9 cellular contexts compared by ENCODE assay signal in the genomic region with DNA sequence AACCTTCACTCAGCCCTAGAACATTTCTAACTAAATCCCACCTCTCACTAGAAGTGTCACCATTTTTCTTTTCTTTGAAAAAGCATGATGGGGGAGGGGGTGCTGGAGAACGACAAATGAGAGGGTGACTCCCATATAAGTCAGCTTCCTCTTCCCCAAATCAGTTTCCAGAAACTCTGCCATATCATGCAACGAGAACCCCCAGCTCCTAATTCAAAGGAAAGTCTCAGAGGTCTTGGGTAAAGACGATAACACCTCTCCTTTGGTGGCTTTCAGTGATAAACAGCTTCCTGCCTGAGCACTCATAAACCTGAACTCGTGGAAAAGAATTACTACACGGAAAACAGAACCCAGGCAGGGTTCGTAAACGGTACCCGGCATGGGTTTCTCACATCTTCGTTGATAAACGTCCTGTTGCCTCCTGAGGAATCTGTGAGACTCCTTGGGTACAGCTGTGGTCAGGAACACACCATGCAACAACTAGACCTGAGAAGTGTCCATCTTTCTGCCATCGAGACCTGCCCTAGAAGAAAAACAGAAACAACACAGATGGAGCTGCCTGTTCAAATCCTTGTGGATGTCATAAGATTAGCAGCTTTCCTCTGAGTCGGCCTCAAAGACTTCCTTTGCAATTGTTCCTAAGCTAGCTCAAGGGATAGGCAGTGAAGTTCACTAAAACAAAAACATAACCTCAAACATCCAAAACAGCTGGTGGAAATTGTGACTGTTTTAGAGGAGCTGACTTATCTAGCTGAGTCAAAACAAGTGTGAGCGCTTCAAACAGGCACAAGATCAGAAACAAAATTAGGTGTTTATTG.
DNase-seq lines count a peak whose midpoint lies in the region; ATAC-seq and TF ChIP-seq lines count a peak whose summit lies in the region.
"Had no signal": no experiment of that assay in that cellular context is flagged by ENCODE, and none has a peak within 500 bp of the region (broad histone marks: within the 10 kb centered on the region; RNA-seq: fewer than 3 reads in every experiment).

No MANE protein-coding gene starts in this region.

- ATAC-seq in activated B cell treated with CpG ODN at 0.5 μM for 24 hours (ENCODE audit: low read depth) (peak; percentile 28), HG03469 (IDR thresholded peaks at IDR 0.05; ENCODE audit: unreplicated experiment) (no peak)
- peak; percentile 69 to 73 for ATAC-seq in stimulated activated naive B cell treated with anti-CD40 and anti-IgM and Interleukin-4, amounts not matched to agents 10 μg/mL and 1 μg/mL and 100 μg/mL, for 72 hours (replicated peaks)

- POLR2A ChIA-PET in activated B cell treated with CpG ODN at 0.5 μM for 24 hours (lab: Charles Lee) = interaction anchor here (0.5 to 1.0 kb wide), 5 partner anchors 32 to 479 kb away, joined by 3 to 7 read pairs (median 3); no protein-coding TSS in a partner anchor

- intact Hi-C loops in activated B cell treated with CpG ODN at 0.5 μM for 24 hours (cut with micrococcal nuclease) = no loop called here

- no peak overlapping the region for H3K27ac Mint-ChIP-seq in activated B cell treated with CpG ODN at 0.5 μM for 24 hours
- H3K27ac Mint-ChIP-seq in stimulated activated naive B cell treated with anti-CD40 and anti-IgM and Interleukin-4, amounts not matched to agents 10 μg/mL and 1 μg/mL and 100 μg/mL, for 72 hours = no peak overlapping the region

- H3K4me1 Mint-ChIP-seq in activated B cell treated with CpG ODN at 0.5 μM for 24 hours = peaks cover 13% of the 10 kb centered on the region
- H3K4me1 Mint-ChIP-seq in stimulated activated naive B cell treated with anti-CD40 and anti-IgM and Interleukin-4, amounts not matched to agents 10 μg/mL and 1 μg/mL and 100 μg/mL, for 72 hours = peaks cover 10 to 11% of the 10 kb centered on the region in 2 donors

- no peaks in the 10 kb centered on the region for H3K9me3 Mint-ChIP-seq in activated B cell treated with CpG ODN at 0.5 μM for 24 hours
- no peaks in the 10 kb centered on the region for H3K9me3 Mint-ChIP-seq in stimulated activated naive B cell treated with anti-CD40 and anti-IgM and Interleukin-4, amounts not matched to agents 10 μg/mL and 1 μg/mL and 100 μg/mL, for 72 hours

- no peaks in the 10 kb centered on the region for H3K36me3 Mint-ChIP-seq in activated B cell treated with CpG ODN at 0.5 μM for 24 hours (ENCODE audit: low read depth)
- no peaks in the 10 kb centered on the region for H3K36me3 Mint-ChIP-seq in stimulated activated naive B cell treated with anti-CD40 and anti-IgM and Interleukin-4, amounts not matched to agents 10 μg/mL and 1 μg/mL and 100 μg/mL, for 72 hours

- H3K4me3 Mint-ChIP-seq in activated B cell treated with CpG ODN at 0.5 μM for 24 hours = peak overlapping the region; percentile 46
- H3K4me3 Mint-ChIP-seq in stimulated activated naive B cell treated with anti-CD40 and anti-IgM and Interleukin-4, amounts not matched to agents 10 μg/mL and 1 μg/mL and 100 μg/mL, for 72 hours = peak overlapping the region; percentile 36 to 43

- H3K4me3 ChIP-seq in fibroblast of pulmonary artery (replicated peaks; ENCODE audit: low read depth, low read length) = no peak overlapping the region

- H3K27me3 Mint-ChIP-seq in activated B cell treated with CpG ODN at 0.5 μM for 24 hours = peaks cover 6% of the 10 kb centered on the region
- H3K27me3 Mint-ChIP-seq in stimulated activated naive B cell treated with anti-CD40 and anti-IgM and Interleukin-4, amounts not matched to agents 10 μg/mL and 1 μg/mL and 100 μg/mL, for 72 hours = peaks cover 0 to 6% of the 10 kb centered on the region in 2 donors

- no peak for TF ChIP-seq CTCF in activated B cell treated with CpG ODN at 0.5 μM for 24 hours (IDR thresholded peaks at IDR 0.05)
- TF ChIP-seq CTCF in fibroblast of pulmonary artery (IDR thresholded peaks at IDR 0.05; ENCODE audit: low read length, missing control alignments) = no peak

- peak; percentile 17 for DNase-seq in activated naive CD4-positive, alpha-beta T cell treated with Interleukin-2 at 50 U/mL for 16 hours
- DNase-seq in activated naive CD4-positive, alpha-beta T cell (lab: John Stamatoyannopoulos, UW) = no peak
- DNase-seq in activated B cell treated with CpG ODN at 0.5 μM for 24 hours = no peak
- DNase-seq in fibroblast of pulmonary artery (ENCODE audit: low read depth) = peak; percentile 3
- no peak for DNase-seq in stimulated activated naive B cell treated with anti-CD40 and anti-IgM and Interleukin-4, amounts not matched to agents 10 μg/mL and 1 μg/mL and 100 μg/mL, for 72 hours
- DNase-seq in T-helper 9 cell = no peak
- DNase-seq in KG1 (lab: John Stamatoyannopoulos, UW) = no peak
- DNase-seq: NCI-H2029 had no signal

- CTCF ChIA-PET in activated B cell treated with CpG ODN at 0.5 μM for 24 hours (lab: Charles Lee) = interaction anchor here (1.8 kb wide), 1 partner anchor 323 kb away, joined by 6 read pairs; no protein-coding TSS in a partner anchor

Comparison
In these comparisons a context has a peak if more than half of its experiments do, and no peak if none do; other contexts are left out.
1. DNase-seq: peak in activated naive CD4-positive, alpha-beta T cell treated with Interleukin-2 at 50 U/mL for 16 hours (single experiment) and fibroblast of pulmonary artery (single experiment); none in activated naive CD4-positive, alpha-beta T cell (0 of 4), activated B cell treated with CpG ODN at 0.5 μM for 24 hours (single experiment), stimulated activated naive B cell treated with anti-CD40 and anti-IgM and Interleukin-4, amounts not matched to agents 10 μg/mL and 1 μg/mL and 100 μg/mL, for 72 hours (single experiment), T-helper 9 cell (single experiment) and KG1 (single experiment).